In the genomic region with DNA sequence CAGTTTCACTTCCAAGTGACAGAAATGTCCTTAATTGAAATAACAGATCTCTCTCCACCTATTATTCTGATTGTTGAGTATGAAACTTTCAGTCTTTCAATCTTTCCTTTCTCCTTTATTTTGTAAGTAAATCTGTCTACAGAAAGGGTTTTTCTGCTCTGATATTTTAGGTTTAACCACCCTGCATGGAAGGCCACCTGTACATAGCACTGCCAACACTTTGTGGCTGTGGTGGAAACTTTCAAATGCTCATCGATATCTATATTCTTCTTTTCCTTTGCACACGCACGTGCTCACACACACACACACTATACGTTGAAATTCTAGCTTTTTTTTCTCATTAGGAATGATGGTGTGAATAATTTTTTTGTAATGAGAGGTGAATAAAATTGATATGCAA, we compare ENCODE assay signal across 8 cellular contexts.
"Had no signal": no experiment of that assay in that cellular context is flagged by ENCODE, and none has a peak within 500 bp of the region (broad histone marks: within the 10 kb centered on the region; RNA-seq: fewer than 3 reads in every experiment).

No MANE protein-coding gene starts in this region.

- ATAC-seq: GM12878 had no signal

- DNase-seq: GDM1, GF-D8 had no signal

- FAIRE-seq: G401.6, GM12878, GM12891, GM12892, GM18507, GM19239 had no signal

- H3K4me3 ChIP-seq: GM12878 had no signal
